1 cellular context compared by ENCODE assay signal in the genomic region with DNA sequence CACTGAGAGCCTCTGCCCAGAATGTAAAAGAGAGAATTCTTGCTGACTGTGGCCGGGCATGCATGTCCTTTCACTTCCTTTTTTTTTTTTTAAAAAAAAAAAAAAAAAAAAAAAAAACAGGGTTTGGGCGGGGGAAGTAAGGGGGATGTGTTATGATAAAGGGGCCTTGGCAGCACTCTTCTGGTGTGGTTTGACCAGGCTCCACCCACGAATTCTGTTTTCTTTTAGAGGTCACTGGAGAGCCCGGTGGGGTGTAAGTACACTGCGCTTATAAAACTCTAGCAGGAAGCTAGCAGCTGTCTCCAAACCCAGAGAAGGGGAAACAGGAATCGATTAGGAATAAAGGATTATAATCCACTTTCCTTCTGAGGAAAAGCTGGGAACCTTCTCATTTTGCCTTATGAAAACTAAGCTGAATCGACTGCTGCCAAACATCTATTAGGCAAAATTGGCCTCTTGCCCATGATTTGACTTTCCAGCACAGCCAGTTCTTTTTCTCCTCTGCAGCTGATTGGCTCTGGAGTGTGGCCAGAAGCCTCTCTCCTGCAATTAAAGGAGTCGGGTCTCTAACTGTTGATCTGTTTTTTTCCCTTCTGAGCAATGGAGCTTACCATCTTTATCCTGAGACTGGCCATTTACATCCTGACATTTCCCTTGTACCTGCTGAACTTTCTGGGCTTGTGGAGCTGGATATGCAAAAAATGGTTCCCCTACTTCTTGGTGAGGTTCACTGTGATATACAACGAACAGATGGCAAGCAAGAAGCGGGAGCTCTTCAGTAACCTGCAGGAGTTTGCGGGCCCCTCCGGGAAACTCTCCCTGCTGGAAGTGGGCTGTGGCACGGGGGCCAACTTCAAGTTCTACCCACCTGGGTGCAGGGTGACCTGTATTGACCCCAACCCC.
TF ChIP-seq lines count a peak whose summit lies in the region.

No MANE protein-coding gene starts in this region.

TF ChIP-seq in K562, 482 proteins besides CTCF, POLR2A, EP300 and RAD21 (continued from another document and continues in another):
- TF ChIP-seq, protein P1, sequence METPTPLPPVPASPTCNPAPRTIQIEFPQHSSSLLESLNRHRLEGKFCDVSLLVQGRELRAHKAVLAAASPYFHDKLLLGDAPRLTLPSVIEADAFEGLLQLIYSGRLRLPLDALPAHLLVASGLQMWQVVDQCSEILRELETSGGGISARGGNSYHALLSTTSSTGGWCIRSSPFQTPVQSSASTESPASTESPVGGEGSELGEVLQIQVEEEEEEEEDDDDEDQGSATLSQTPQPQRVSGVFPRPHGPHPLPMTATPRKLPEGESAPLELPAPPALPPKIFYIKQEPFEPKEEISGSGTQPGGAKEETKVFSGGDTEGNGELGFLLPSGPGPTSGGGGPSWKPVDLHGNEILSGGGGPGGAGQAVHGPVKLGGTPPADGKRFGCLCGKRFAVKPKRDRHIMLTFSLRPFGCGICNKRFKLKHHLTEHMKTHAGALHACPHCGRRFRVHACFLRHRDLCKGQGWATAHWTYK (CRISPR knock-in tag; IDR thresholded peaks at IDR 0.05) = no peak
- TF ChIP-seq ELK1 (CRISPR knock-in tag; IDR thresholded peaks at IDR 0.05) (no peak), HMBOX1 (IDR thresholded peaks at IDR 0.05) (no peak), TRIM24 (IDR thresholded peaks at IDR 0.05) (no peak), RBM34 (IDR thresholded peaks at IDR 0.05; ENCODE audit: borderline replicate concordance, insufficient read depth, low read length) (no peak), CC2D1A (IDR thresholded peaks at IDR 0.05) (no peak), ZNF785 (CRISPR knock-in tag; IDR thresholded peaks at IDR 0.05) (no peak), FOXP4 (CRISPR knock-in tag; IDR thresholded peaks at IDR 0.05; ENCODE audit: borderline replicate concordance) (no peak), ZNF584 (CRISPR knock-in tag; IDR thresholded peaks at IDR 0.05; ENCODE audit: low read depth) (no peak), KDM5B (IDR thresholded peaks at IDR 0.05; ENCODE audit: insufficient replicate concordance, low read depth, low read length) (peak; percentile 47), BRD4 (IDR thresholded peaks at IDR 0.05) (no peak), SUPT5H (IDR thresholded peaks at IDR 0.05) (peak; percentile 56; the same call in 1 of the 2 replicates), TCF7 (IDR thresholded peaks at IDR 0.05; ENCODE audit: borderline replicate concordance) (no peak), NCOA6 (IDR thresholded peaks at IDR 0.05) (no peak), ZC3H8 (IDR thresholded peaks at IDR 0.05) (no peak), ZBTB34 (CRISPR knock-in tag; IDR thresholded peaks at IDR 0.05) (no peak), TAL1 (IDR thresholded peaks at IDR 0.05) (no peak), SREBF1 (IDR thresholded peaks at IDR 0.05; ENCODE audit: borderline replicate concordance, low read depth, low read length) (no peak), ZNF639 (CRISPR knock-in tag; conservative IDR thresholded peaks at IDR 0.05 in 1 of 2, IDR thresholded peaks at IDR 0.05 in 1 of 2) (peak in 1 of 2 experiments; percentile 32; a peak in 1 of 4 replicates), CHAMP1 (IDR thresholded peaks at IDR 0.05) (no peak), POLR2B (IDR thresholded peaks at IDR 0.05; ENCODE audit: low read depth, partially characterized antibody) (peak; percentile 39), SLC30A9 (CRISPR knock-in tag; IDR thresholded peaks at IDR 0.05) (no peak), MCM3 (IDR thresholded peaks at IDR 0.05) (no peak), ZNF133 (CRISPR knock-in tag; IDR thresholded peaks at IDR 0.05) (no peak), SIN3B (IDR thresholded peaks at IDR 0.05; ENCODE audit: low read depth) (no peak), ZNF146 (CRISPR knock-in tag; IDR thresholded peaks at IDR 0.05; ENCODE audit: unreplicated experiment) (no peak), CCNT2 (IDR thresholded peaks at IDR 0.05; ENCODE audit: borderline replicate concordance, extremely low read depth, insufficient read length, low read depth, low read length) (no peak), SMAD3 (CRISPR knock-in tag; conservative IDR thresholded peaks at IDR 0.05) (no peak), POLR2H (tag; IDR thresholded peaks at IDR 0.05; ENCODE audit: low read depth) (peak; percentile 74), RFX5 (IDR thresholded peaks at IDR 0.05; ENCODE audit: low read depth, low read length) (no peak), ZNF76 (CRISPR knock-in tag; IDR thresholded peaks at IDR 0.05; ENCODE audit: borderline replicate concordance) (no peak), LCOR (CRISPR knock-in tag; IDR thresholded peaks at IDR 0.05) (no peak), NFATC3 (IDR thresholded peaks at IDR 0.05) (no peak), MBD1 (CRISPR knock-in tag; IDR thresholded peaks at IDR 0.05) (no peak), PHF21A (IDR thresholded peaks at IDR 0.05; ENCODE audit: borderline replicate concordance, low read depth) (no peak), HNRNPUL1 (IDR thresholded peaks at IDR 0.05; ENCODE audit: low read length) (no peak), ARID3A (IDR thresholded peaks at IDR 0.05; ENCODE audit: borderline replicate concordance, low read depth, low read length) (no peak), FOXO4 (CRISPR knock-in tag; IDR thresholded peaks at IDR 0.05) (no peak)
- TF ChIP-seq, protein P2, sequence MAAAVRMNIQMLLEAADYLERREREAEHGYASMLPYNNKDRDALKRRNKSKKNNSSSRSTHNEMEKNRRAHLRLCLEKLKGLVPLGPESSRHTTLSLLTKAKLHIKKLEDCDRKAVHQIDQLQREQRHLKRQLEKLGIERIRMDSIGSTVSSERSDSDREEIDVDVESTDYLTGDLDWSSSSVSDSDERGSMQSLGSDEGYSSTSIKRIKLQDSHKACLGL (CRISPR knock-in tag; IDR thresholded peaks at IDR 0.05; ENCODE audit: borderline replicate concordance, poor library complexity, severe bottlenecking) = no peak
- TF ChIP-seq, protein P3, sequence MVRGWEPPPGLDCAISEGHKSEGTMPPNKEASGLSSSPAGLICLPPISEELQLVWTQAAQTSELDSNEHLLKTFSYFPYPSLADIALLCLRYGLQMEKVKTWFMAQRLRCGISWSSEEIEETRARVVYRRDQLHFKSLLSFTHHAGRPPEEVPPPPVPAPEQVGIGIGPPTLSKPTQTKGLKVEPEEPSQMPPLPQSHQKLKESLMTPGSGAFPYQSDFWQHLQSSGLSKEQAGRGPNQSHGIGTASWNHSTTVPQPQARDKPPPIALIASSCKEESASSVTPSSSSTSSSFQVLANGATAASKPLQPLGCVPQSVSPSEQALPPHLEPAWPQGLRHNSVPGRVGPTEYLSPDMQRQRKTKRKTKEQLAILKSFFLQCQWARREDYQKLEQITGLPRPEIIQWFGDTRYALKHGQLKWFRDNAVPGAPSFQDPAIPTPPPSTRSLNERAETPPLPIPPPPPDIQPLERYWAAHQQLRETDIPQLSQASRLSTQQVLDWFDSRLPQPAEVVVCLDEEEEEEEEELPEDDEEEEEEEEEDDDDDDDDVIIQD (CRISPR knock-in tag; IDR thresholded peaks at IDR 0.05) = no peak
